ENCODE assay signal across 19 cellular contexts in the genomic region with DNA sequence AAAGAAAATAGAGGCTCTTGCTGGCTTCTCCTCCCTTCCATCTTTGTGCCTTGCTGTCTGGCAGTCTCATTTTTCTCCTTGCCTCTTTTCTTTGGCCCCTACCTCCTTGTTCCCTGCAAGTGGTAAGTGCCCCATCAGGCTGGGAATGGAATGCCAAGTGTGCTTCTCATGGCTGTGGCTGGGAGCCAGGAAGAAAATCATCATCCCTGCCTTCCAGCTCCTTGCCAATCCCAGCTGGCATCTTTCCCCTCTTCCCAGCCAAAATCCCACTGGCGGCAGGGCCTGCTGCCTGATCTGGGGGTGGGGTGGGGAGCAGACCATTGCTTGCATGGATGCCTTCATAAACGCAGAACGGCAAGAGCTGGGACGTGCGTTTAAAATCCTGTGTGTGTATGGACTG. TPM values are rescaled to one million over a fixed set of nuclear protein-coding genes. Genes with fewer than 3 reads are reported as not detected.
A peak's percentile ranks its signal among the peaks of the same experiment; 100 is the strongest.
DNase-seq lines count a peak whose midpoint lies in the region; ATAC-seq, FAIRE-seq and TF ChIP-seq lines count a peak whose summit lies in the region.
"Had no signal": no experiment of that assay in that cellular context is flagged by ENCODE, and none has a peak within 500 bp of the region (broad histone marks: within the 10 kb centered on the region; RNA-seq: fewer than 3 reads in every experiment).

No MANE protein-coding gene starts in this region.

- H3K27ac ChIP-seq in astrocyte (ENCODE audit: low read depth, low read length) = no peak overlapping the region
- H3K27ac ChIP-seq: BLaER1 treated with 17β-estradiol and CSF1 and Interleukin-3, amounts not matched to agents 10 nM and 100 nM; epithelial cell of prostate; parathyroid adenoma had no signal

- H3K27me3 Mint-ChIP-seq in astrocyte (ENCODE audit: low read depth, unreplicated experiment) (no peaks in the 10 kb centered on the region), T-cell (peaks cover 5 to 6% of the 10 kb centered on the region in 2 donors)
- H3K27me3 Mint-ChIP-seq: activated CD8-positive, alpha-beta T cell treated with anti-CD3 and anti-CD28 coated beads for 36 hours had no signal

- no peaks in the 10 kb centered on the region for H3K4me1 ChIP-seq in astrocyte (ENCODE audit: insufficient read depth, low read length)
- H3K4me1 ChIP-seq: BLaER1 treated with 17β-estradiol and CSF1 and Interleukin-3, amounts not matched to agents 10 nM and 100 nM; parathyroid adenoma had no signal

- H2AFZ ChIP-seq in astrocyte (ENCODE audit: low read depth, low read length) = no peak overlapping the region
- H2AFZ ChIP-seq: parathyroid adenoma had no signal

- H3K36me3 Mint-ChIP-seq in astrocyte (ENCODE audit: low read depth, unreplicated experiment) (peaks cover 6% of the 10 kb centered on the region), T-cell (no peaks in the 10 kb centered on the region)

- H3K4me1 Mint-ChIP-seq in astrocyte (ENCODE audit: low read depth, unreplicated experiment) (no peaks in the 10 kb centered on the region), T-cell (no peaks in the 10 kb centered on the region)

- H3K27ac Mint-ChIP-seq in astrocyte (ENCODE audit: unreplicated experiment) (no peak overlapping the region), T-cell (no peak overlapping the region)
- H3K27ac Mint-ChIP-seq: activated CD8-positive, alpha-beta T cell treated with anti-CD3 and anti-CD28 coated beads for 36 hours had no signal

- no peak overlapping the region for H3K4me2 ChIP-seq in astrocyte (ENCODE audit: low read length)
- H3K4me2 ChIP-seq: BLaER1 treated with 17β-estradiol and CSF1 and Interleukin-3, amounts not matched to agents 10 nM and 100 nM had no signal

- CTCF ChIA-PET in T-cell (lab: Charles Lee) = no interaction called here

- in situ Hi-C loops in G401 (cut with HindIII; ENCODE audit: low sequenced_read_pairs) = no loop called here

- no peaks in the 10 kb centered on the region for H3K9me3 ChIP-seq in astrocyte (ENCODE audit: insufficient read depth, low read depth, low read length)
- H3K9me3 ChIP-seq: BLaER1 treated with 17β-estradiol and CSF1 and Interleukin-3, amounts not matched to agents 10 nM and 100 nM had no signal

- H3K4me3 Mint-ChIP-seq in astrocyte (ENCODE audit: unreplicated experiment) = no peak overlapping the region
- H3K4me3 Mint-ChIP-seq in T-cell = no peak overlapping the region
- H3K4me3 Mint-ChIP-seq: activated CD8-positive, alpha-beta T cell treated with anti-CD3 and anti-CD28 coated beads for 36 hours had no signal

- peak; percentile 95 for DNase-seq in G401 (ENCODE audit: low spot score)
- DNase-seq in astrocyte (ENCODE audit: low read depth) = peak; percentile 17
- peak; percentile 36 to 40 for DNase-seq in hippocampal formation (lab: John Stamatoyannopoulos, UW)
- DNase-seq in stromal cell of bone marrow (ENCODE audit: low read depth) = peak; percentile 26
- no peak for DNase-seq in T-cell
- DNase-seq: activated CD8-positive, alpha-beta T cell treated with anti-CD3 and anti-CD28 coated beads for 36 hours; central memory CD4-positive, alpha-beta T cell; IMR-90; NCI-H1436 treated with DMSO at 0.1 percent for 48 hours; NCI-H748 treated with DMSO at 0.1 percent for 48 hours; RPMI8226; T-helper 9 cell had no signal

- no peaks in the 10 kb centered on the region for H3K9me3 Mint-ChIP-seq in astrocyte (ENCODE audit: unreplicated experiment)
- no peaks in the 10 kb centered on the region for H3K9me3 Mint-ChIP-seq in T-cell
- H3K9me3 Mint-ChIP-seq: activated CD8-positive, alpha-beta T cell treated with anti-CD3 and anti-CD28 coated beads for 36 hours had no signal

- POLR2A ChIA-PET in T-cell (lab: Charles Lee) = no interaction called here

- no peaks in the 10 kb centered on the region for H3K27me3 ChIP-seq in astrocyte (ENCODE audit: insufficient read depth, low read length)
- H3K27me3 ChIP-seq: BLaER1 treated with 17β-estradiol and CSF1 and Interleukin-3, amounts not matched to agents 10 nM and 100 nM had no signal

- no peak for ATAC-seq in GM18907 (IDR thresholded peaks at IDR 0.05; ENCODE audit: unreplicated experiment)
- ATAC-seq in GM21576 (IDR thresholded peaks at IDR 0.05; ENCODE audit: unreplicated experiment) = no peak
- no peak for ATAC-seq in HG03175 (IDR thresholded peaks at IDR 0.05; ENCODE audit: unreplicated experiment)
- no peak for ATAC-seq in T-cell (replicated peaks in 1 of 4)
- ATAC-seq: activated CD8-positive, alpha-beta T cell treated with anti-CD3 and anti-CD28 coated beads for 36 hours had no signal

- no peaks in the 10 kb centered on the region for H3K79me2 ChIP-seq in astrocyte (ENCODE audit: insufficient read depth, low read length)
- H3K79me2 ChIP-seq: parathyroid adenoma had no signal

- no peak overlapping the region for H3K4me3 ChIP-seq in astrocyte (ENCODE audit: insufficient read depth, low read depth, low read length)
- H3K4me3 ChIP-seq: BLaER1 treated with 17β-estradiol and CSF1 and Interleukin-3, amounts not matched to agents 10 nM and 100 nM had no signal

- TF ChIP-seq CTCF in astrocyte (IDR thresholded peaks at IDR 0.05; ENCODE audit: insufficient read depth, low read depth, low read length) = no peak

- FAIRE-seq in astrocyte (lab: Jason Lieb, UNC) = no peak

- no peak overlapping the region for H3K9ac ChIP-seq in astrocyte (ENCODE audit: low read length)
- H3K9ac ChIP-seq: BLaER1 treated with 17β-estradiol and CSF1 and Interleukin-3, amounts not matched to agents 10 nM and 100 nM; parathyroid adenoma had no signal

- no peaks in the 10 kb centered on the region for H3K36me3 ChIP-seq in astrocyte (ENCODE audit: insufficient read depth, low read length)

- H4K20me1 ChIP-seq in astrocyte (ENCODE audit: insufficient read depth, low read length) = no peaks in the 10 kb centered on the region
- H4K20me1 ChIP-seq: BLaER1 treated with 17β-estradiol and CSF1 and Interleukin-3, amounts not matched to agents 10 nM and 100 nM had no signal

RNA-seq across cellular contexts. Expression of a gene that starts 27.0 kb away (rescaled TPM):
- 1.4 and 4.8 TPM in 2 replicates for total RNA-seq in G401 (2014; rRNA removed; shearing (Covaris generic))
- total RNA-seq in astrocyte (0.48 and 0.55 TPM in 2 replicates), T-cell (not detected)
- total RNA-seq: activated CD8-positive, alpha-beta T cell treated with anti-CD3 and anti-CD28 coated beads for 36 hours; IMR-90; lung microvascular endothelial cell had no signal

Comparison
In these comparisons a context has a peak if more than half of its experiments do, and no peak if none do; other contexts are left out.
1. DNase-seq: peak in G401 (single experiment), astrocyte (single experiment), hippocampal formation (2 of 2) and stromal cell of bone marrow (single experiment); none in T-cell (0 of 34).